9 cellular contexts compared by ENCODE assay signal in genomic region chr19:1446713-1447564, GRCh38. TPM values are rescaled to one million over a fixed set of nuclear protein-coding genes. Genes with fewer than 3 reads are reported as not detected.
DNase-seq lines count a peak whose midpoint lies in the region; ATAC-seq and TF ChIP-seq lines count a peak whose summit lies in the region.
"Had no signal": no experiment of that assay in that cellular context is flagged by ENCODE, and none has a peak within 500 bp of the region (broad histone marks: within the 10 kb centered on the region; RNA-seq: fewer than 3 reads in every experiment).

No MANE protein-coding gene starts in this region.

- H3K36me3 Mint-ChIP-seq in T-helper 1 cell treated with Interleukin-12 subunit alpha and Interleukin-12 subunit beta and Interleukin-4 antibody, amounts not matched to agents 30 μg/mL and 1 μg/mL, for 36 hours (ENCODE audit: low read depth), result peaks cover 6% of the 10 kb centered on the region
- H3K36me3 Mint-ChIP-seq in HFFc6 (ENCODE audit: low read depth) (peaks cover 9% of the 10 kb centered on the region; the same call in 1 of the 2 replicates), chondrocyte (ENCODE audit: low read depth) (peaks cover 6% of the 10 kb centered on the region), neural crest cell (ENCODE audit: low read depth) (peaks cover 8% of the 10 kb centered on the region)

- DNase-seq in T-helper 1 cell (no peak), HFFc6 (no peak), chondrocyte (ENCODE audit: low spot score) (no peak), neural crest cell (ENCODE audit: low read depth, low spot score) (no peak)
- DNase-seq: foreskin keratinocyte had no signal

- no peak overlapping the region for H3K27ac Mint-ChIP-seq in T-helper 1 cell treated with Interleukin-12 subunit alpha and Interleukin-12 subunit beta and Interleukin-4 antibody, amounts not matched to agents 30 μg/mL and 1 μg/mL, for 36 hours
- H3K27ac Mint-ChIP-seq in HFFc6 (no peak overlapping the region), chondrocyte (ENCODE audit: unreplicated experiment) (no peak overlapping the region), neural crest cell (ENCODE audit: unreplicated experiment) (no peak overlapping the region)

- peaks cover 7% of the 10 kb centered on the region for H3K4me1 Mint-ChIP-seq in T-helper 1 cell treated with Interleukin-12 subunit alpha and Interleukin-12 subunit beta and Interleukin-4 antibody, amounts not matched to agents 30 μg/mL and 1 μg/mL, for 36 hours (ENCODE audit: low read depth)
- H3K4me1 Mint-ChIP-seq in HFFc6 (ENCODE audit: low read depth), result peaks cover 9% of the 10 kb centered on the region; the same call in 1 of the 2 replicates
- peaks cover 27% of the 10 kb centered on the region for H3K4me1 Mint-ChIP-seq in chondrocyte (ENCODE audit: low read depth)
- peaks cover 35% of the 10 kb centered on the region for H3K4me1 Mint-ChIP-seq in neural crest cell

- H3K4me3 Mint-ChIP-seq in T-helper 1 cell treated with Interleukin-12 subunit alpha and Interleukin-12 subunit beta and Interleukin-4 antibody, amounts not matched to agents 30 μg/mL and 1 μg/mL, for 36 hours, result peak overlapping the region; percentile 21
- H3K4me3 Mint-ChIP-seq in HFFc6 (peak overlapping the region; percentile 37; the same call in 1 of the 2 replicates), chondrocyte (ENCODE audit: unreplicated experiment) (peak overlapping the region; percentile 60), neural crest cell (peak overlapping the region; percentile 85)

- no peaks in the 10 kb centered on the region for H3K9me3 Mint-ChIP-seq in T-helper 1 cell treated with Interleukin-12 subunit alpha and Interleukin-12 subunit beta and Interleukin-4 antibody, amounts not matched to agents 30 μg/mL and 1 μg/mL, for 36 hours
- H3K9me3 Mint-ChIP-seq in HFFc6 (no peaks in the 10 kb centered on the region; the same call in 1 of the 2 replicates), chondrocyte (ENCODE audit: low read depth) (no peaks in the 10 kb centered on the region), neural crest cell (no peaks in the 10 kb centered on the region)

- no peak for ATAC-seq in HG02885 (IDR thresholded peaks at IDR 0.05; ENCODE audit: poor library complexity, unreplicated experiment)
- ATAC-seq in HG03025 (IDR thresholded peaks at IDR 0.05; ENCODE audit: low FRiP score, unreplicated experiment), result no peak
- no peak for ATAC-seq in HG02678 (IDR thresholded peaks at IDR 0.05; ENCODE audit: unreplicated experiment)
- ATAC-seq: foreskin keratinocyte had no signal

- peaks cover 37% of the 10 kb centered on the region for H3K27me3 Mint-ChIP-seq in T-helper 1 cell treated with Interleukin-12 subunit alpha and Interleukin-12 subunit beta and Interleukin-4 antibody, amounts not matched to agents 30 μg/mL and 1 μg/mL, for 36 hours (ENCODE audit: low read depth)
- H3K27me3 Mint-ChIP-seq in HFFc6 (ENCODE audit: insufficient read depth) (peaks cover 32% of the 10 kb centered on the region), chondrocyte (ENCODE audit: low read depth) (peaks cover 16% of the 10 kb centered on the region), neural crest cell (ENCODE audit: low read depth) (peaks cover 57% of the 10 kb centered on the region)

- TF ChIP-seq CTCF in HFFc6 (IDR thresholded peaks at IDR 0.05) (no peak), chondrocyte (IDR thresholded peaks at IDR 0.05) (no peak), neural crest cell (conservative IDR thresholded peaks at IDR 0.05) (no peak)

RNA-seq across cellular contexts. Expression of gene APC2, which starts 3.0 kb away (rescaled TPM):
- under 1 TPM; 0.18 to 0.47 (median 0.32) TPM for total RNA-seq in HFFc6 (2021; fragmentation: NEBNext Ultra II Directional; extraction: Animal tissue kit (Norgen Biotek cat#: 25700))
- 1.4 to 3.9 TPM (median 3.9 TPM) in 3 replicates for total RNA-seq in chondrocyte
- total RNA-seq in neural crest cell, result 39.2 and 43.0 TPM in 2 replicates

RNA-seq across cellular contexts. Expression of gene RPS15, which starts 8.7 kb away (rescaled TPM):
- 1,000 to 10,000 TPM; 1,047 to 1,358 (median 1,277) TPM for total RNA-seq in HFFc6 (2021; fragmentation: NEBNext Ultra II Directional; extraction: Animal tissue kit (Norgen Biotek cat#: 25700))
- total RNA-seq in chondrocyte (614 to 734 TPM (median 636 TPM) in 3 replicates), neural crest cell (1,578 and 1,580 TPM in 2 replicates)

RNA-seq across cellular contexts. Expression of gene C19orf25, which starts 32.1 kb away (rescaled TPM):
- 10 to 100 TPM; 26.7 to 34.8 (median 29.6) TPM for total RNA-seq in HFFc6 (2021; fragmentation: NEBNext Ultra II Directional; extraction: Animal tissue kit (Norgen Biotek cat#: 25700))
- total RNA-seq in chondrocyte, result 23.3 to 24.7 TPM (median 24.2 TPM) in 3 replicates
- total RNA-seq in neural crest cell, result 34.5 and 41.5 TPM in 2 replicates

RNA-seq across cellular contexts. Expression of gene DAZAP1, which starts 39.6 kb away (rescaled TPM):
- total RNA-seq in HFFc6 (2021; fragmentation: NEBNext Ultra II Directional; extraction: Animal tissue kit (Norgen Biotek cat#: 25700)), result 100 to 1,000 TPM in 4 of 6 experiments, 10 to 100 TPM in 2; 87.2 to 109 (median 103) TPM
- total RNA-seq in chondrocyte, result 81.1 to 88.0 TPM (median 82.5 TPM) in 3 replicates
- total RNA-seq in neural crest cell, result 146 and 157 TPM in 2 replicates

RNA-seq across cellular contexts. Expression of gene PCSK4, which starts 43.2 kb away (rescaled TPM):
- 1 to 10 TPM in 3 of 6 experiments, under 1 TPM in 3; 0.34 to 1.2 (median 0.98) TPM for total RNA-seq in HFFc6 (2021; fragmentation: NEBNext Ultra II Directional; extraction: Animal tissue kit (Norgen Biotek cat#: 25700))
- total RNA-seq in chondrocyte (3.3 to 4.0 TPM (median 3.9 TPM) in 3 replicates), neural crest cell (10.4 and 11.7 TPM in 2 replicates)

Comparison
In these comparisons a context has a peak if more than half of its experiments do, and no peak if none do; other contexts are left out.
1. H3K4me3 Mint-ChIP-seq: peak in every context shown above with its lines; median percentile 85 in neural crest cell; 60 in chondrocyte; 37 in HFFc6; 21 in T-helper 1 cell treated with Interleukin-12 subunit alpha and Interleukin-12 subunit beta and Interleukin-4 antibody, amounts not matched to agents 30 μg/mL and 1 μg/mL, for 36 hours.